Comparison of ENCODE assay signal across 16 cellular contexts in genomic region chr7:123594813-123595241, GRCh38. TPM values are rescaled to one million over a fixed set of nuclear protein-coding genes. Genes with fewer than 3 reads are reported as not detected.
DNase-seq lines count a peak whose midpoint lies in the region; ATAC-seq and TF ChIP-seq lines count a peak whose summit lies in the region.
"Had no signal": no experiment of that assay in that cellular context is flagged by ENCODE, and none has a peak within 500 bp of the region (broad histone marks: within the 10 kb centered on the region; RNA-seq: fewer than 3 reads in every experiment).

No MANE protein-coding gene starts in this region.

- H3K4me3 ChIP-seq in mesendoderm (ENCODE audit: low read length) (no peak overlapping the region), suprapubic skin (no peak overlapping the region)
- H3K4me3 ChIP-seq: esophagus squamous epithelium, SJSA1, uterus had no signal

- H4K8ac ChIP-seq in mesendoderm (ENCODE audit: low read depth, low read length): no peak overlapping the region

- no peak overlapping the region for H3K9ac ChIP-seq in mesendoderm (ENCODE audit: low read length)

- peaks cover 15% of the 10 kb centered on the region for H3K4me1 Mint-ChIP-seq in WTC11
- H3K4me1 Mint-ChIP-seq: immature natural killer cell had no signal

- H3K4ac ChIP-seq in mesendoderm (ENCODE audit: low read depth, low read length): no peak overlapping the region

- CTCF ChIA-PET in WTC11 (lab: Charles Lee): interaction anchor here (0.6 to 2.7 kb wide), 8 partner anchors 11 to 107 kb away, joined by 3 to 11 read pairs (median 4); partner anchors contain the start of gene NDUFA5

- no peaks in the 10 kb centered on the region for H3K79me1 ChIP-seq in mesendoderm (ENCODE audit: low read length)

- no peaks in the 10 kb centered on the region for H3K4me1 ChIP-seq in mesendoderm (ENCODE audit: control insufficient read depth, low read depth, low read length)
- H3K4me1 ChIP-seq in suprapubic skin: no peaks in the 10 kb centered on the region
- H3K4me1 ChIP-seq: esophagus squamous epithelium, SJSA1, uterus had no signal

- H2AK5ac ChIP-seq in mesendoderm (ENCODE audit: low read length): no peak overlapping the region

- H3K36me3 ChIP-seq in mesendoderm (ENCODE audit: control insufficient read depth, insufficient read depth, low read length): no peaks in the 10 kb centered on the region
- no peaks in the 10 kb centered on the region for H3K36me3 ChIP-seq in suprapubic skin
- H3K36me3 ChIP-seq: esophagus squamous epithelium, SJSA1, uterus had no signal

- no peak overlapping the region for H4K5ac ChIP-seq in mesendoderm (ENCODE audit: low read length)

- H2BK5ac ChIP-seq in mesendoderm (ENCODE audit: low read length): no peak overlapping the region

- 0 out of 2 replicates have a peak overlapping the region, but pooled peaks have one; percentile 66 for H3K27ac Mint-ChIP-seq in WTC11
- H3K27ac Mint-ChIP-seq: immature natural killer cell had no signal

- H3K18ac ChIP-seq in mesendoderm (ENCODE audit: low read length): no peak overlapping the region

- POLR2A ChIA-PET in WTC11 (lab: Charles Lee): interaction anchor here (1.0 to 1.3 kb wide), 2 partner anchors 37 to 97 kb away, joined by 3 read pairs; no protein-coding TSS in a partner anchor

- H3K27ac ChIP-seq in mesendoderm (ENCODE audit: low read depth, low read length) (no peak overlapping the region), suprapubic skin (no peak overlapping the region)
- H3K27ac ChIP-seq: esophagus squamous epithelium, SJSA1, uterus had no signal

- H2BK120ac ChIP-seq in mesendoderm (ENCODE audit: low read depth, low read length): no peak overlapping the region

- H3K4me2 ChIP-seq in mesendoderm (ENCODE audit: low read length): no peak overlapping the region

- TF ChIP-seq EP300 in suprapubic skin (IDR thresholded peaks at IDR 0.05): no peak

- no peaks in the 10 kb centered on the region for H3K36me3 Mint-ChIP-seq in WTC11
- H3K36me3 Mint-ChIP-seq: brain had no signal

- H3K27me3 ChIP-seq in mesendoderm (ENCODE audit: insufficient read depth, low read length, poor library complexity) (no peaks in the 10 kb centered on the region), suprapubic skin (no peaks in the 10 kb centered on the region)
- H3K27me3 ChIP-seq: SJSA1, uterus had no signal

- TF ChIP-seq CTCF in WTC11 (IDR thresholded peaks at IDR 0.05): no peak
- no peak for TF ChIP-seq CTCF in suprapubic skin (IDR thresholded peaks at IDR 0.05)

- no peaks in the 10 kb centered on the region; the same call in none of the 2 replicates for H3K27me3 Mint-ChIP-seq in WTC11 (ENCODE audit: low read depth)
- H3K27me3 Mint-ChIP-seq: brain had no signal

- TF ChIP-seq POLR2A in suprapubic skin (IDR thresholded peaks at IDR 0.05): no peak

- H3K4me3 Mint-ChIP-seq in WTC11: peak overlapping the region; percentile 32
- H3K4me3 Mint-ChIP-seq: immature natural killer cell had no signal

- ATAC-seq in WTC11: peak; percentile 92

- DNase-seq in Daoy (ENCODE audit: low read depth) (peak; percentile 49), NCI-H2029 treated with DMSO at 0.1 percent for 48 hours (lab: John Stamatoyannopoulos, UW) (peak; percentile 29), WTC11 (ENCODE audit: low spot score) (peak; percentile 67), mesendoderm (peak; percentile 89), D341Med (ENCODE audit: low spot score) (no peak), hepatic stellate cell (ENCODE audit: low spot score) (no peak), GM19240 (ENCODE audit: insufficient read length, low spot score) (no peak), suprapubic skin (ENCODE audit: low spot score in 2 of 2) (no peak)
- DNase-seq: activated T-cell treated with anti-CD3 and anti-CD28 coated beads, Interleukin-2, amount 50 U/mL, for 48 hours; esophagus squamous epithelium; immature natural killer cell; NCI-H2081 treated with DMSO at 0.1 percent for 48 hours; uterus had no signal

- no peaks in the 10 kb centered on the region for H3K9me3 ChIP-seq in suprapubic skin
- H3K9me3 ChIP-seq: esophagus squamous epithelium, SJSA1, uterus had no signal

- H2BK15ac ChIP-seq in mesendoderm (replicated peaks; ENCODE audit: low read depth): no peak overlapping the region

- WGBS in mesendoderm (ENCODE audit: extremely low coverage, insufficient coverage, low lambda C conversion rate): no CpG with 5 or more reads among the region's 10 CpGs
- 44% methylated on average over 10 of the region's 10 CpGs for whole genome bisulfite sequencing in suprapubic skin

- H3K9me3 Mint-ChIP-seq in WTC11: no peaks in the 10 kb centered on the region
- H3K9me3 Mint-ChIP-seq: brain, immature natural killer cell had no signal

- H3K79me2 ChIP-seq in mesendoderm (ENCODE audit: control insufficient read depth, insufficient read depth, low read length): no peaks in the 10 kb centered on the region

- H3K56ac ChIP-seq in mesendoderm (ENCODE audit: low read length): peak overlapping the region; percentile 6

- H3K23ac ChIP-seq in mesendoderm (ENCODE audit: low read length): no peak overlapping the region

TF ChIP-seq in WTC11, 78 proteins besides CTCF, POLR2A, EP300 and RAD21 (continues in another document):
- TF ChIP-seq STAT6 (CRISPR knock-in tag; conservative IDR thresholded peaks at IDR 0.05; ENCODE audit: low read depth): no peak
- TF ChIP-seq, protein P1, sequence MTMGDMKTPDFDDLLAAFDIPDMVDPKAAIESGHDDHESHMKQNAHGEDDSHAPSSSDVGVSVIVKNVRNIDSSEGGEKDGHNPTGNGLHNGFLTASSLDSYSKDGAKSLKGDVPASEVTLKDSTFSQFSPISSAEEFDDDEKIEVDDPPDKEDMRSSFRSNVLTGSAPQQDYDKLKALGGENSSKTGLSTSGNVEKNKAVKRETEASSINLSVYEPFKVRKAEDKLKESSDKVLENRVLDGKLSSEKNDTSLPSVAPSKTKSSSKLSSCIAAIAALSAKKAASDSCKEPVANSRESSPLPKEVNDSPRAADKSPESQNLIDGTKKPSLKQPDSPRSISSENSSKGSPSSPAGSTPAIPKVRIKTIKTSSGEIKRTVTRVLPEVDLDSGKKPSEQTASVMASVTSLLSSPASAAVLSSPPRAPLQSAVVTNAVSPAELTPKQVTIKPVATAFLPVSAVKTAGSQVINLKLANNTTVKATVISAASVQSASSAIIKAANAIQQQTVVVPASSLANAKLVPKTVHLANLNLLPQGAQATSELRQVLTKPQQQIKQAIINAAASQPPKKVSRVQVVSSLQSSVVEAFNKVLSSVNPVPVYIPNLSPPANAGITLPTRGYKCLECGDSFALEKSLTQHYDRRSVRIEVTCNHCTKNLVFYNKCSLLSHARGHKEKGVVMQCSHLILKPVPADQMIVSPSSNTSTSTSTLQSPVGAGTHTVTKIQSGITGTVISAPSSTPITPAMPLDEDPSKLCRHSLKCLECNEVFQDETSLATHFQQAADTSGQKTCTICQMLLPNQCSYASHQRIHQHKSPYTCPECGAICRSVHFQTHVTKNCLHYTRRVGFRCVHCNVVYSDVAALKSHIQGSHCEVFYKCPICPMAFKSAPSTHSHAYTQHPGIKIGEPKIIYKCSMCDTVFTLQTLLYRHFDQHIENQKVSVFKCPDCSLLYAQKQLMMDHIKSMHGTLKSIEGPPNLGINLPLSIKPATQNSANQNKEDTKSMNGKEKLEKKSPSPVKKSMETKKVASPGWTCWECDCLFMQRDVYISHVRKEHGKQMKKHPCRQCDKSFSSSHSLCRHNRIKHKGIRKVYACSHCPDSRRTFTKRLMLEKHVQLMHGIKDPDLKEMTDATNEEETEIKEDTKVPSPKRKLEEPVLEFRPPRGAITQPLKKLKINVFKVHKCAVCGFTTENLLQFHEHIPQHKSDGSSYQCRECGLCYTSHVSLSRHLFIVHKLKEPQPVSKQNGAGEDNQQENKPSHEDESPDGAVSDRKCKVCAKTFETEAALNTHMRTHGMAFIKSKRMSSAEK (CRISPR knock-in tag; IDR thresholded peaks at IDR 0.05; ENCODE audit: borderline replicate concordance): no peak
- no peak for TF ChIP-seq NR3C1 (CRISPR knock-in tag; conservative IDR thresholded peaks at IDR 0.05; ENCODE audit: low read depth)
- TF ChIP-seq OVOL2 (CRISPR knock-in tag; IDR thresholded peaks at IDR 0.05; ENCODE audit: borderline replicate concordance): no peak
- TF ChIP-seq FOXK1 (CRISPR knock-in tag; IDR thresholded peaks at IDR 0.05): peak; percentile 86; the same call in 1 of the 2 replicates

RNA-seq across cellular contexts. Expression of gene ASB15, which starts 6.8 kb away (rescaled TPM):
- not detected in 2 replicates for total RNA-seq in Daoy (2014; rRNA removed; shearing (Covaris generic))
- total RNA-seq in WTC11 (2021) (not detected in 3 replicates), suprapubic skin (not detected)
- polyA plus RNA-seq in mesendoderm (2013, experiment 1 of 2): not detected
- not detected for polyA plus RNA-seq in mesendoderm (2013, experiment 2 of 2)
- total RNA-seq: esophagus squamous epithelium, G401, uterus had no signal
- polyA plus RNA-seq: immature natural killer cell had no signal

RNA-seq across cellular contexts. Expression of gene NDUFA5, which starts 37.2 kb away (rescaled TPM):
- 149 and 168 TPM in 2 replicates for total RNA-seq in Daoy (2014; rRNA removed; shearing (Covaris generic))
- total RNA-seq in WTC11 (2021) (69.1 to 77.0 TPM (median 72.9 TPM) in 3 replicates), suprapubic skin (10 to 100 TPM; 21.3 to 34.8 (median 30.3) TPM)
- polyA plus RNA-seq in mesendoderm (2013, experiment 1 of 2): 61.7 TPM
- polyA plus RNA-seq in mesendoderm (2013, experiment 2 of 2): 60.7 TPM

Comparison
In these comparisons a context has a peak if more than half of its experiments do, and no peak if none do; other contexts are left out.
1. DNase-seq: peak in Daoy (single experiment), NCI-H2029 treated with DMSO at 0.1 percent for 48 hours (single experiment), WTC11 (single experiment) and mesendoderm (single experiment); none in D341Med (single experiment), hepatic stellate cell (single experiment), GM19240 (single experiment) and suprapubic skin (0 of 2).